12 cellular contexts compared by ENCODE assay signal in the genomic region with DNA sequence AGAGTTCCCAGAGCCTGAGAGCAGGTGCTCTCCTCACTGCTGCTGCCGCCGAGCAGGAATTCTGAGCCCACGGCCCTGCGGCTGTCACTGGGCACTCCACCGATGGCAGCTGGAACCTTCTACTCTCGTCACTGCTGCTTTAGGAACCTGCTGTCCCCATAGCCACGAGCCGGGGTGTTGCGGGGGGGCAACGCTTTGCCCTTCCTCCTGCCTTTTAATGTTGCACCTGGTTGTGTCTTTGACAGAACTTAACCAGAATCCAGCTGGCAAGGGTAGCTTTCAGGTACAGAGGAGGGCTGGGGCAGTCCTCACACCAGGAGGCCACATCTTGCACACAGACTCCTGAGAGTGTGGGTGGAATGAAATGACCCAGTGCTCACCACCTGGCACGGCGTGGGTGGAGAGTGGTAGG. TPM values are rescaled to one million over a fixed set of nuclear protein-coding genes. Genes with fewer than 3 reads are reported as not detected.
DNase-seq lines count a peak whose midpoint lies in the region; ATAC-seq, FAIRE-seq and TF ChIP-seq lines count a peak whose summit lies in the region.
"Had no signal": no experiment of that assay in that cellular context is flagged by ENCODE, and none has a peak within 500 bp of the region (broad histone marks: within the 10 kb centered on the region; RNA-seq: fewer than 3 reads in every experiment).

No MANE protein-coding gene starts in this region.

- CTCF ChIA-PET in activated CD4-positive, alpha-beta memory T cell treated with anti-CD3 and anti-CD28 coated beads for 36 hours (lab: Charles Lee), result interaction anchor here (0.6 to 1.5 kb wide), 4 partner anchors 15 to 200 kb away, joined by 3 to 4 read pairs (median 4); no protein-coding TSS in a partner anchor

- POLR2A ChIA-PET in activated CD4-positive, alpha-beta memory T cell treated with anti-CD3 and anti-CD28 coated beads for 36 hours (lab: Charles Lee), result interaction anchor here (0.9 to 3.6 kb wide), 5 partner anchors 9 to 33 kb away, joined by 3 to 23 read pairs (median 6); no protein-coding TSS in a partner anchor
- POLR2A ChIA-PET in naive thymus-derived CD8-positive, alpha-beta T cell (lab: Charles Lee), result interaction anchor here (0.8 to 4.2 kb wide), 13 partner anchors 10 to 327 kb away, joined by 3 to 37 read pairs (median 4); no protein-coding TSS in a partner anchor

- H3K4me3 ChIP-seq in WERI-Rb-1 (ENCODE audit: low read depth, low read length), result no peak overlapping the region
- H3K4me3 ChIP-seq: prostate gland had no signal

- no peak for TF ChIP-seq POLR2A in GM12891 (IDR thresholded peaks at IDR 0.05; ENCODE audit: low read depth, low read length)

- peak overlapping the region; percentile 77 for H3K27ac Mint-ChIP-seq in activated CD4-positive, alpha-beta memory T cell treated with anti-CD3 and anti-CD28 coated beads for 36 hours
- H3K27ac Mint-ChIP-seq in naive thymus-derived CD8-positive, alpha-beta T cell, result peak overlapping the region; percentile 88 to 99 (median 97)
- H3K27ac Mint-ChIP-seq: HFFc6 had no signal

- H3K27me3 Mint-ChIP-seq in activated CD4-positive, alpha-beta memory T cell treated with anti-CD3 and anti-CD28 coated beads for 36 hours, result no peaks in the 10 kb centered on the region
- no peaks in the 10 kb centered on the region for H3K27me3 Mint-ChIP-seq in naive thymus-derived CD8-positive, alpha-beta T cell

- intact Hi-C loops in activated CD4-positive, alpha-beta memory T cell treated with anti-CD3 and anti-CD28 coated beads for 36 hours (cut with micrococcal nuclease), result loop anchor here (2.0 kb wide), 1 partner anchor 26 kb away; no protein-coding TSS in a partner anchor
- intact Hi-C loops in posterior cingulate gyrus (cut with DNase I), result no loop called here
- intact Hi-C loops in left colon (cut with DNase I, micrococcal nuclease), result no loop called here

- peaks cover 19% of the 10 kb centered on the region for H3K36me3 Mint-ChIP-seq in activated CD4-positive, alpha-beta memory T cell treated with anti-CD3 and anti-CD28 coated beads for 36 hours
- H3K36me3 Mint-ChIP-seq in naive thymus-derived CD8-positive, alpha-beta T cell, result peaks cover 0 to 38% (median 0%) of the 10 kb centered on the region in 3 donors

- no peak overlapping the region for H3K27ac ChIP-seq in WERI-Rb-1
- H3K27ac ChIP-seq: prostate gland had no signal

- FAIRE-seq in GM12891 (lab: Jason Lieb, UNC), result peak; percentile 45

- no peaks in the 10 kb centered on the region for H3K27me3 ChIP-seq in WERI-Rb-1 (ENCODE audit: insufficient read depth, low read depth, severe bottlenecking)
- H3K27me3 ChIP-seq: breast epithelium had no signal

- H3K36me3 ChIP-seq in WERI-Rb-1, result no peaks in the 10 kb centered on the region
- H3K36me3 ChIP-seq: breast epithelium, prostate gland had no signal

- DNase-seq in GM12891 (ENCODE audit: insufficient read length, low spot score) (no peak), WERI-Rb-1 (no peak), MV-4-11 (lab: John Stamatoyannopoulos, UW) (no peak), posterior cingulate gyrus (no peak), left colon (no peak)
- peak; percentile 40 for DNase-seq in activated CD4-positive, alpha-beta memory T cell treated with anti-CD3 and anti-CD28 coated beads for 36 hours
- peak in 3 of 10 donors; percentile 23 to 52 (median 42) for DNase-seq in naive thymus-derived CD8-positive, alpha-beta T cell
- DNase-seq: HFFc6, NCI-H2029 treated with DMSO at 0.1 percent for 48 hours had no signal

- ATAC-seq in GM21737 (IDR thresholded peaks at IDR 0.05; ENCODE audit: unreplicated experiment) (peak; percentile 12), left colon (no peak)
- ATAC-seq in naive thymus-derived CD8-positive, alpha-beta T cell, result peak; percentile 33 to 35

- TF ChIP-seq CTCF in WERI-Rb-1 (IDR thresholded peaks at IDR 0.05; ENCODE audit: low read depth, low read length), result no peak

- no peaks in the 10 kb centered on the region for H3K9me3 ChIP-seq in WERI-Rb-1 (ENCODE audit: severe bottlenecking)
- H3K9me3 ChIP-seq: breast epithelium, prostate gland had no signal

- peak overlapping the region; percentile 31 for H3K4me3 Mint-ChIP-seq in activated CD4-positive, alpha-beta memory T cell treated with anti-CD3 and anti-CD28 coated beads for 36 hours
- H3K4me3 Mint-ChIP-seq in naive thymus-derived CD8-positive, alpha-beta T cell, result peak overlapping the region; percentile 67 to 89 (median 80)
- H3K4me3 Mint-ChIP-seq: HFFc6 had no signal

- peaks cover 94% of the 10 kb centered on the region for H3K4me1 Mint-ChIP-seq in activated CD4-positive, alpha-beta memory T cell treated with anti-CD3 and anti-CD28 coated beads for 36 hours (ENCODE audit: low read depth)
- H3K4me1 Mint-ChIP-seq in naive thymus-derived CD8-positive, alpha-beta T cell, result peaks cover 62 to 97% (median 97%) of the 10 kb centered on the region in 4 donors

- no peaks in the 10 kb centered on the region for H3K9me3 Mint-ChIP-seq in activated CD4-positive, alpha-beta memory T cell treated with anti-CD3 and anti-CD28 coated beads for 36 hours
- H3K9me3 Mint-ChIP-seq in naive thymus-derived CD8-positive, alpha-beta T cell, result no peaks in the 10 kb centered on the region
- H3K9me3 Mint-ChIP-seq: HFFc6 had no signal

TF ChIP-seq in GM12891, 5 proteins besides CTCF, POLR2A, EP300 and RAD21:
- no peak for TF ChIP-seq POU2F2 (IDR thresholded peaks at IDR 0.05; ENCODE audit: low read depth, low read length)
- no peak for TF ChIP-seq SPI1 (IDR thresholded peaks at IDR 0.05; ENCODE audit: low read depth, low read length)
- TF ChIP-seq PAX5 (IDR thresholded peaks at IDR 0.05; ENCODE audit: insufficient read depth, low read length, severe bottlenecking), result no peak
- TF ChIP-seq TAF1 (IDR thresholded peaks at IDR 0.05; ENCODE audit: low read depth, low read length), result no peak
- TF ChIP-seq POLR2AphosphoS5 (IDR thresholded peaks at IDR 0.05; ENCODE audit: low read depth, low read length), result no peak

RNA-seq across cellular contexts. Expression of a gene that starts 32.4 kb away (rescaled TPM):
- 28.9 TPM for polyA plus RNA-seq in GM12891 (2012; ENCODE audit: low read depth, missing spikeins)
- total RNA-seq in activated CD4-positive, alpha-beta memory T cell treated with anti-CD3 and anti-CD28 coated beads for 36 hours, result 10 to 100 TPM; 81.8 to 85.8 TPM
- total RNA-seq in naive thymus-derived CD8-positive, alpha-beta T cell, result 100 to 1,000 TPM; 119 to 124 TPM
- polyA plus RNA-seq in naive thymus-derived CD8-positive, alpha-beta T cell, result 100 to 1,000 TPM in 1 of 3 donors, 10 to 100 TPM in 2; 36.6 to 110 (median 67.8) TPM
- 10 to 100 TPM; 51.8 to 76.6 TPM for total RNA-seq in left colon
